In genomic region chrX:25869761-25870160, GRCh38 we compare ENCODE assay signal across 18 cellular contexts.
"Had no signal": no experiment of that assay in that cellular context is flagged by ENCODE, and none has a peak within 500 bp of the region (broad histone marks: within the 10 kb centered on the region; RNA-seq: fewer than 3 reads in every experiment).

No MANE protein-coding gene starts in this region.

- H3K4me1 ChIP-seq: psoas muscle, right atrium auricular region, sigmoid colon, stomach had no signal

- H3K27ac ChIP-seq: psoas muscle, right atrium auricular region, sigmoid colon, skin epidermis, stomach, thoracic aorta had no signal

- H3K27ac Mint-ChIP-seq: immature natural killer cell; naive thymus-derived CD4-positive, alpha-beta T cell; nephron progenitor cell; type B pancreatic cell had no signal

- H3K36me3 ChIP-seq: right atrium auricular region, sigmoid colon, stomach, thoracic aorta had no signal

- H3K36me3 Mint-ChIP-seq: immature natural killer cell; naive thymus-derived CD4-positive, alpha-beta T cell; type B pancreatic cell had no signal

- DNase-seq: central memory CD4-positive, alpha-beta T cell; cortex of kidney; effector memory CD4-positive, alpha-beta T cell; immature natural killer cell; mammary epithelial cell; naive thymus-derived CD4-positive, alpha-beta T cell; nephron progenitor cell; psoas muscle; sigmoid colon; stimulated activated naive CD4-positive, alpha-beta T cell; stomach; substantia nigra had no signal

- H3K9me3 Mint-ChIP-seq: type B pancreatic cell had no signal

- H3K4me1 Mint-ChIP-seq: immature natural killer cell; naive thymus-derived CD4-positive, alpha-beta T cell; nephron progenitor cell had no signal

- H3K4me3 Mint-ChIP-seq: immature natural killer cell; naive thymus-derived CD4-positive, alpha-beta T cell; nephron progenitor cell; type B pancreatic cell had no signal

- H3K4me3 ChIP-seq: psoas muscle, right atrium auricular region, sigmoid colon, skin epidermis, stomach, thoracic aorta had no signal

- ATAC-seq: left lobe of liver; naive thymus-derived CD4-positive, alpha-beta T cell; psoas muscle had no signal

- H3K27me3 ChIP-seq: right atrium auricular region, sigmoid colon, stomach had no signal

- H3K27me3 Mint-ChIP-seq: naive thymus-derived CD4-positive, alpha-beta T cell; type B pancreatic cell had no signal

- FAIRE-seq: urothelium cell line had no signal
